Comparison of ENCODE assay signal across 8 cellular contexts in genomic region chr18:8706545-8706980, GRCh38.
A peak's percentile ranks its signal among the peaks of the same experiment; 100 is the strongest.
DNase-seq lines count a peak whose midpoint lies in the region; ATAC-seq, FAIRE-seq and TF ChIP-seq lines count a peak whose summit lies in the region.

No MANE protein-coding gene starts in this region.

- H3K4me1 Mint-ChIP-seq in dendritic cell treated with granulocyte-macrophage colony-stimulating factor and Interleukin-4, amounts not matched to agents 40 ng/mL and 50 ng/mL, for 4 days (ENCODE audit: low read depth): peaks cover 62% of the 10 kb centered on the region
- peaks cover 27% of the 10 kb centered on the region for H3K4me1 Mint-ChIP-seq in nephron

- no peak for TF ChIP-seq CTCF in GM12864 (IDR thresholded peaks at IDR 0.05; ENCODE audit: low read depth, low read length, missing control alignments)
- no peak for TF ChIP-seq CTCF in OCI-LY3 (IDR thresholded peaks at IDR 0.05; ENCODE audit: low read depth, low read length)
- no peak for TF ChIP-seq CTCF in nephron (IDR thresholded peaks at IDR 0.05; ENCODE audit: unreplicated experiment in 3 of 3)
- no peak for TF ChIP-seq CTCF in D721Med (IDR thresholded peaks at IDR 0.05; ENCODE audit: insufficient read depth, missing control alignments)

- H3K4me3 ChIP-seq in GM12864 (ENCODE audit: low read depth, low read length) (peak overlapping the region; percentile 11), OCI-LY3 (ENCODE audit: low read length) (peak overlapping the region; percentile 84)

- peaks cover 7% of the 10 kb centered on the region for H3K36me3 Mint-ChIP-seq in dendritic cell treated with granulocyte-macrophage colony-stimulating factor and Interleukin-4, amounts not matched to agents 40 ng/mL and 50 ng/mL, for 4 days (ENCODE audit: low read depth)
- H3K36me3 Mint-ChIP-seq in nephron (ENCODE audit: low read depth): peaks cover 4% of the 10 kb centered on the region

- H3K27me3 Mint-ChIP-seq in dendritic cell treated with granulocyte-macrophage colony-stimulating factor and Interleukin-4, amounts not matched to agents 40 ng/mL and 50 ng/mL, for 4 days: peaks cover 54% of the 10 kb centered on the region
- H3K27me3 Mint-ChIP-seq in nephron (ENCODE audit: low read depth): peaks cover 54% of the 10 kb centered on the region

- no peak for FAIRE-seq in D721Med (lab: Jason Lieb, UNC)

- H3K4me1 ChIP-seq in OCI-LY3 (ENCODE audit: low read length): peaks cover 15% of the 10 kb centered on the region

- no peak overlapping the region for H3K27ac ChIP-seq in OCI-LY3 (ENCODE audit: low read length)

- peak overlapping the region; percentile 57 for H3K27ac Mint-ChIP-seq in dendritic cell treated with granulocyte-macrophage colony-stimulating factor and Interleukin-4, amounts not matched to agents 40 ng/mL and 50 ng/mL, for 4 days
- peak overlapping the region; percentile 16 to 90 (median 27) for H3K27ac Mint-ChIP-seq in nephron

- H4K20me1 ChIP-seq in OCI-LY3 (ENCODE audit: insufficient read depth, low read length): peaks cover 21% of the 10 kb centered on the region

- peak overlapping the region; percentile 80 for H3K4me2 ChIP-seq in OCI-LY3 (ENCODE audit: low read length)

- no peak overlapping the region for H2AFZ ChIP-seq in OCI-LY3 (ENCODE audit: low read depth, low read length)

- H3K36me3 ChIP-seq in OCI-LY3 (replicated peaks; ENCODE audit: low read depth, low read length): peaks cover 6% of the 10 kb centered on the region

- no peaks in the 10 kb centered on the region for H3K9me3 Mint-ChIP-seq in dendritic cell treated with granulocyte-macrophage colony-stimulating factor and Interleukin-4, amounts not matched to agents 40 ng/mL and 50 ng/mL, for 4 days
- H3K9me3 Mint-ChIP-seq in nephron: peaks cover 2% of the 10 kb centered on the region

- peaks cover 42% of the 10 kb centered on the region for H3K79me2 ChIP-seq in OCI-LY3 (ENCODE audit: low read length)

- H3K9ac ChIP-seq in OCI-LY3 (ENCODE audit: low read length): peak overlapping the region; percentile 55

- no peaks in the 10 kb centered on the region for H3K9me3 ChIP-seq in OCI-LY3 (ENCODE audit: insufficient read depth, low read length)

- H3K27me3 ChIP-seq in OCI-LY3 (ENCODE audit: low read depth, low read length): no peaks in the 10 kb centered on the region

- intact Hi-C loops in dendritic cell treated with granulocyte-macrophage colony-stimulating factor and Interleukin-4, amounts not matched to agents 40 ng/mL and 50 ng/mL, for 4 days (cut with micrococcal nuclease): loop anchor here (10.0 kb wide), 2 partner anchors 92 to 628 kb away; partner anchors contain the start of gene TWSG1

- peak overlapping the region; percentile 94 for H3K4me3 Mint-ChIP-seq in dendritic cell treated with granulocyte-macrophage colony-stimulating factor and Interleukin-4, amounts not matched to agents 40 ng/mL and 50 ng/mL, for 4 days
- H3K4me3 Mint-ChIP-seq in nephron: peak overlapping the region; percentile 94 to 98 (median 98)

- ATAC-seq in GM21528 (IDR thresholded peaks at IDR 0.05; ENCODE audit: low FRiP score, unreplicated experiment): no peak
- ATAC-seq in GM19035 (IDR thresholded peaks at IDR 0.05; ENCODE audit: unreplicated experiment): no peak

- DNase-seq in GM12864 (ENCODE audit: low read depth) (no peak), D721Med (ENCODE audit: insufficient read length, low spot score) (no peak), NCI-H345 treated with DMSO at 0.1 percent for 48 hours (lab: John Stamatoyannopoulos, UW; ENCODE audit: unreplicated experiment) (no peak)
